22 cellular contexts compared by ENCODE assay signal in the genomic region with DNA sequence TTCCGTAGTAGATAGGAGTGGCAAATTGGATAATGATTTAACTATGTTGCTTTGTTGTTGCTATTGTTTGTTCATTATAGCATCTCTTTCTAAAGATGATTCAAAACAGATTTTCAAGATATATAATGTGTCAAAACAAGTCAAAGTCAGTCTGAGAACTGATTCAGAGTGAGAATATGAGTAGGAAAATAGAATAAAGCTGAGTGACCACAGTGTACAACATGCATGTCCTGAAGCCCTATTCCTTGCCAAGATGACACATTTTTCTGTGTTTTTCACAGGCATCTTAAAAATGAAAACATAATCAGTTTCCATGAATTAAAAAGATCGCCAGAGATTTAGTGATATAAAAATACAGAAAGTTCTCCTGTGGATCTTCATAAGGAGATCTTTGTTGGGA. TPM values are rescaled to one million over a fixed set of nuclear protein-coding genes. Genes with fewer than 3 reads are reported as not detected.
A peak's percentile ranks its signal among the peaks of the same experiment; 100 is the strongest.
DNase-seq lines count a peak whose midpoint lies in the region; ATAC-seq and TF ChIP-seq lines count a peak whose summit lies in the region.
"Had no signal": no experiment of that assay in that cellular context is flagged by ENCODE, and none has a peak within 500 bp of the region (broad histone marks: within the 10 kb centered on the region; RNA-seq: fewer than 3 reads in every experiment).

No MANE protein-coding gene starts in this region.

- intact Hi-C loops in thyroid gland (cut with DNase I), result no loop called here

- no peak for TF ChIP-seq CTCF in thyroid gland (IDR thresholded peaks at IDR 0.05)

- WGBS in thyroid gland, 2 donors, result 85 to 87% methylated on average over 2 of the region's 2 CpGs

- no peak for TF ChIP-seq POLR2A in thyroid gland (IDR thresholded peaks at IDR 0.05)

- no peaks in the 10 kb centered on the region for H3K9me3 ChIP-seq in thyroid gland
- H3K9me3 ChIP-seq: BLaER1 treated with 17β-estradiol and CSF1 and Interleukin-3, amounts not matched to agents 10 nM and 100 nM had no signal

- no peak overlapping the region for H3K27ac ChIP-seq in thyroid gland
- H3K27ac ChIP-seq: BLaER1 treated with 17β-estradiol and CSF1 and Interleukin-3, amounts not matched to agents 10 nM and 100 nM; HL-60; KMS-11 had no signal

- peaks cover 5 to 7% of the 10 kb centered on the region in 2 donors for H3K4me1 ChIP-seq in thyroid gland

- H3K4me3 ChIP-seq in thyroid gland (replicated peaks in 1 of 3), result no peak overlapping the region
- H3K4me3 ChIP-seq: BLaER1 treated with 17β-estradiol and CSF1 and Interleukin-3, amounts not matched to agents 10 nM and 100 nM had no signal

- no peaks in the 10 kb centered on the region for H3K27me3 ChIP-seq in thyroid gland
- H3K27me3 ChIP-seq: BLaER1 treated with 17β-estradiol and CSF1 and Interleukin-3, amounts not matched to agents 10 nM and 100 nM had no signal

- peak; percentile 6 for DNase-seq in GM03348 (ENCODE audit: low spot score)
- DNase-seq in myocyte (ENCODE audit: low read depth), result peak; percentile 16
- DNase-seq in thyroid gland, result no peak
- no peak for DNase-seq in NCI-H446 (lab: John Stamatoyannopoulos, UW)
- no peak for DNase-seq in NCI-H69 (lab: John Stamatoyannopoulos, UW)
- DNase-seq: ACHN; Calu3; CD8-positive, alpha-beta T cell; DMS 273 treated with DMSO at 0.1 percent for 48 hours; DMS53; DND-41; EL; GOT3; H7; HFFc6 had no signal

- no peaks in the 10 kb centered on the region for H3K36me3 ChIP-seq in thyroid gland
- H3K36me3 ChIP-seq: BLaER1 treated with 17β-estradiol and CSF1 and Interleukin-3, amounts not matched to agents 10 nM and 100 nM had no signal

- ATAC-seq in HG02852 (IDR thresholded peaks at IDR 0.05; ENCODE audit: unreplicated experiment), result peak; percentile 52
- no peak for ATAC-seq in HG03280 (IDR thresholded peaks at IDR 0.05; ENCODE audit: unreplicated experiment)
- ATAC-seq: CD8-positive, alpha-beta T cell; HCT116 had no signal

RNA-seq across cellular contexts. Expression of gene THRB, which starts 57.0 kb away (rescaled TPM):
- total RNA-seq in myocyte (4.7 and 5.1 TPM in 2 replicates), thyroid gland (10 to 100 TPM; 11.1 to 33.2 (median 13.4) TPM)
- polyA plus RNA-seq in myocyte (2012), result 1.9 TPM
- total RNA-seq: CD8-positive, alpha-beta T cell; G401; HFFc6 had no signal

Comparison
In these comparisons a context has a peak if more than half of its experiments do, and no peak if none do; other contexts are left out.
1. DNase-seq: peak in GM03348 (single experiment) and myocyte (single experiment); none in thyroid gland (0 of 2), NCI-H446 (0 of 2) and NCI-H69 (single experiment).